Comparison of ENCODE assay signal across 8 cellular contexts in the genomic region with DNA sequence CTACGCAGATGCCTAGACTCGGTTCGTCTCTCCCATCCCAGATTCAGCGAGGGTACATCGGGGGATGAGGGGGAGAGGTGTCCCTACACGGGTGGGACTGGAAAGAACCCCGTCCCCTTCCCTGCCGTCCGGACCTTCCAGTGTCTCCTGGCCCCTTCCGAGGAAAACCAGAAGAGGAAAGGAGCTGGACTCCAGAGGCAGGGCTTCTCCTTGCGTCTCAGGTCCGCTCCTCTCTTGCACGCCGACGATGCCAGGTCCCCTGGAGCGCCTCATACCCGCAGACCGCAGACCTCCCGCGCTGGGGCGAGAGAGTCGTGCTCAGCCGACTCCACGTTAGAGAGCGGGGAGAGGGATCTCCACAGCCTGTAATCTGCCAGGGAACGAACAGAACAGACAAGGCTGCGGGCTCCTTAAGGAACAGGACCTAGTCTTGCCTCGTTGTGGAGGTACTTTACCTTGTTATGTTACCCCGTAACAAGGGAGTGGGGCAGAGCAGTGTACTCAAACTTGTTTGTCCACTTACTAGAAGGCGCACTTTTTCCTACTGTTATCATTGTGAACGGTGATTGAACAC. TPM values are rescaled to one million over a fixed set of nuclear protein-coding genes. Genes with fewer than 3 reads are reported as not detected.
A peak's percentile ranks its signal among the peaks of the same experiment; 100 is the strongest.
DNase-seq lines count a peak whose midpoint lies in the region; ATAC-seq, FAIRE-seq and TF ChIP-seq lines count a peak whose summit lies in the region.

No MANE protein-coding gene starts in this region.

- TF ChIP-seq POLR2A in breast epithelium (IDR thresholded peaks at IDR 0.05) = no peak

- ATAC-seq in GM21723 (IDR thresholded peaks at IDR 0.05; ENCODE audit: unreplicated experiment) = peak; percentile 33

- H3K36me3 ChIP-seq in breast epithelium = no peaks in the 10 kb centered on the region
- H3K36me3 ChIP-seq in keratinocyte (ENCODE audit: control insufficient read depth in 2 of 2, extremely low read depth in 1 of 2, insufficient read depth in 2 of 2, low read length in 2 of 2) = no peaks in the 10 kb centered on the region

- no peaks in the 10 kb centered on the region for H3K36me3 Mint-ChIP-seq in T-helper 1 cell treated with Interleukin-12 subunit alpha and Interleukin-12 subunit beta and Interleukin-4 antibody, amounts not matched to agents 30 μg/mL and 1 μg/mL, for 36 hours (ENCODE audit: low read depth)

- no peaks in the 10 kb centered on the region for H3K27me3 ChIP-seq in breast epithelium
- no peaks in the 10 kb centered on the region for H3K27me3 ChIP-seq in keratinocyte (ENCODE audit: control insufficient read depth, extremely low read depth, insufficient read depth, low read length)

- H3K79me2 ChIP-seq in keratinocyte (ENCODE audit: control insufficient read depth, insufficient read depth, low read length) = peaks cover 3% of the 10 kb centered on the region

- peak overlapping the region; percentile 90 for H3K27ac Mint-ChIP-seq in T-helper 1 cell treated with Interleukin-12 subunit alpha and Interleukin-12 subunit beta and Interleukin-4 antibody, amounts not matched to agents 30 μg/mL and 1 μg/mL, for 36 hours

- peak; percentile 53 for FAIRE-seq in keratinocyte (lab: Jason Lieb, UNC)

- H3K27ac ChIP-seq in breast epithelium (peak overlapping the region; percentile 90 to 94), keratinocyte (ENCODE audit: control insufficient read depth, insufficient read depth, low read length) (peak overlapping the region; percentile 63)

- no peaks in the 10 kb centered on the region for H3K9me3 ChIP-seq in breast epithelium
- H3K9me3 ChIP-seq in keratinocyte (ENCODE audit: control insufficient read depth, low read depth, low read length) = no peaks in the 10 kb centered on the region

- TF ChIP-seq CTCF in breast epithelium (IDR thresholded peaks at IDR 0.05) (no peak), keratinocyte (optimal IDR thresholded peaks at IDR 0.05 in 1 of 3, IDR thresholded peaks at IDR 0.05 in 1 of 3, conservative IDR thresholded peaks at IDR 0.05 in 1 of 3; ENCODE audit: extremely low read depth in 1 of 3, insufficient read depth in 2 of 3, low read length in 3 of 3) (no peak)

- peak overlapping the region; percentile 99 for H3K4me2 ChIP-seq in keratinocyte (ENCODE audit: control insufficient read depth, extremely low read depth, insufficient read depth, low read depth, low read length)

- H3K9me3 Mint-ChIP-seq in T-helper 1 cell treated with Interleukin-12 subunit alpha and Interleukin-12 subunit beta and Interleukin-4 antibody, amounts not matched to agents 30 μg/mL and 1 μg/mL, for 36 hours = no peaks in the 10 kb centered on the region

- H2AFZ ChIP-seq in keratinocyte (ENCODE audit: control insufficient read depth, low read length) = peak overlapping the region; percentile 99

- intact Hi-C loops in breast epithelium (cut with DNase I; ENCODE audit: low total_unique reads) = no loop called here

- DNase-seq in DMS79 (lab: John Stamatoyannopoulos, UW) (peak; percentile 57), Kasumi-1 (lab: John Stamatoyannopoulos, UW) (peak; percentile 48 to 69), breast epithelium (ENCODE audit: low spot score in 2 of 2) (peak in 1 of 2 donors; percentile 68), keratinocyte (ENCODE audit: low read depth, low spot score) (no peak), globus pallidus (ENCODE audit: low spot score) (no peak)
- DNase-seq in stimulated activated CD4-positive, alpha-beta T cell treated with anti-CD3 and anti-CD28 coated beads, Interleukin-15, amount 100 ng/mL, for 48 hours (ENCODE audit: low read depth in 2 of 2) = peak; percentile 46 to 49

- dilution Hi-C loops in keratinocyte (cut with MboI; ENCODE audit: extremely low pct_ligation_motif_present, low sequenced_read_pairs) = no loop called here

- H3K4me3 Mint-ChIP-seq in T-helper 1 cell treated with Interleukin-12 subunit alpha and Interleukin-12 subunit beta and Interleukin-4 antibody, amounts not matched to agents 30 μg/mL and 1 μg/mL, for 36 hours = peak overlapping the region; percentile 94

- H3K4me1 Mint-ChIP-seq in T-helper 1 cell treated with Interleukin-12 subunit alpha and Interleukin-12 subunit beta and Interleukin-4 antibody, amounts not matched to agents 30 μg/mL and 1 μg/mL, for 36 hours (ENCODE audit: low read depth) = peaks cover 30% of the 10 kb centered on the region

- H4K20me1 ChIP-seq in keratinocyte (ENCODE audit: control insufficient read depth, extremely low read depth, insufficient read depth, low read length) = no peaks in the 10 kb centered on the region

- H3K9ac ChIP-seq in keratinocyte (ENCODE audit: control insufficient read depth, extremely low read depth, insufficient read depth, low read length) = peak overlapping the region; percentile 73

- H3K27me3 Mint-ChIP-seq in T-helper 1 cell treated with Interleukin-12 subunit alpha and Interleukin-12 subunit beta and Interleukin-4 antibody, amounts not matched to agents 30 μg/mL and 1 μg/mL, for 36 hours (ENCODE audit: low read depth) = peaks cover 29% of the 10 kb centered on the region

- peaks cover 6 to 8% of the 10 kb centered on the region in 2 donors for H3K4me1 ChIP-seq in breast epithelium
- H3K4me1 ChIP-seq in keratinocyte (ENCODE audit: control insufficient read depth, extremely low read depth, insufficient read depth, low read length) = peaks cover 27% of the 10 kb centered on the region

- no peaks in the 10 kb centered on the region for H3K9me1 ChIP-seq in keratinocyte (ENCODE audit: control insufficient read depth, extremely low read depth, insufficient read depth, low read length)

- H3K4me3 ChIP-seq in breast epithelium (peak overlapping the region; percentile 66 to 78 (median 67)), keratinocyte (ENCODE audit: control insufficient read depth in 2 of 3, extremely low read depth in 1 of 3, insufficient read depth in 2 of 3, low read depth in 1 of 3, low read length in 3 of 3) (peak overlapping the region; percentile 60 to 91 (median 71))

RNA-seq across cellular contexts. Expression of a gene that starts 0.4 kb away (rescaled TPM):
- total RNA-seq in breast epithelium = 10 to 100 TPM; 31.8 to 68.8 (median 58.2) TPM
- 50.0 to 62.5 TPM (median 56.2 TPM) in 3 replicates for polyA plus RNA-seq in keratinocyte
- 16.9 TPM for polyA plus RNA-seq in keratinocyte (2011; ENCODE audit: low read depth)
- polyA plus RNA-seq in keratinocyte (2011; cell fraction: cytosol; rRNA removed) = 32.5 and 55.4 TPM in 2 replicates
- 55.2 and 60.9 TPM in 2 replicates for polyA plus RNA-seq in keratinocyte (2011; cell fraction: nucleus; rRNA removed)
- polyA plus RNA-seq in keratinocyte (2012; ENCODE audit: low replicate concordance) = 21.8 and 72.4 TPM in 2 replicates
- 77.7 to 199 TPM (median 83.4 TPM) in 3 replicates for polyA minus RNA-seq in keratinocyte
- polyA minus RNA-seq in keratinocyte (2011; cell fraction: cytosol; rRNA and poly(A)+ RNA removed) = 80.6 TPM
- 36.9 and 47.0 TPM in 2 replicates for polyA minus RNA-seq in keratinocyte (2011; cell fraction: nucleus; rRNA and poly(A)+ RNA removed)

RNA-seq across cellular contexts. Expression of a gene that starts 45.5 kb away (rescaled TPM):
- 10 to 100 TPM; 25.3 to 34.4 (median 27.7) TPM for total RNA-seq in breast epithelium
- polyA plus RNA-seq in keratinocyte = 12.8 to 41.6 TPM (median 17.9 TPM) in 3 replicates
- 5.1 TPM for polyA plus RNA-seq in keratinocyte (2011; ENCODE audit: low read depth)
- polyA plus RNA-seq in keratinocyte (2011; cell fraction: cytosol; rRNA removed) = 11.2 and 16.4 TPM in 2 replicates
- 15.1 and 15.8 TPM in 2 replicates for polyA plus RNA-seq in keratinocyte (2011; cell fraction: nucleus; rRNA removed)
- 5.8 and 19.6 TPM in 2 replicates for polyA plus RNA-seq in keratinocyte (2012; ENCODE audit: low replicate concordance)
- polyA minus RNA-seq in keratinocyte = 11.2 to 26.9 TPM (median 11.3 TPM) in 3 replicates
- 8.1 TPM for polyA minus RNA-seq in keratinocyte (2011; cell fraction: cytosol; rRNA and poly(A)+ RNA removed)
- 5.3 and 8.8 TPM in 2 replicates for polyA minus RNA-seq in keratinocyte (2011; cell fraction: nucleus; rRNA and poly(A)+ RNA removed)

RNA-seq across cellular contexts. Expression of a gene that starts 48.7 kb away (rescaled TPM):
- 1 to 10 TPM in 1 of 3 donors, under 1 TPM in 2; under 0.01 to 3.8 (median 0.44) TPM for total RNA-seq in breast epithelium
- 0.12 to 0.23 TPM (median 0.12 TPM) in 3 replicates for polyA plus RNA-seq in keratinocyte
- not detected for polyA plus RNA-seq in keratinocyte (2011; ENCODE audit: low read depth)
- 0.08 and 0.10 TPM in 2 replicates for polyA plus RNA-seq in keratinocyte (2011; cell fraction: cytosol; rRNA removed)
- 0.59 and 0.79 TPM in 2 replicates for polyA plus RNA-seq in keratinocyte (2011; cell fraction: nucleus; rRNA removed)
- polyA plus RNA-seq in keratinocyte (2012; ENCODE audit: low replicate concordance) = 0.18 and 0.76 TPM in 2 replicates
- not detected in 3 replicates for polyA minus RNA-seq in keratinocyte
- polyA minus RNA-seq in keratinocyte (2011; cell fraction: cytosol; rRNA and poly(A)+ RNA removed) = not detected
- 0.54 TPM in 1 of 2 replicates, not detected in the other for polyA minus RNA-seq in keratinocyte (2011; cell fraction: nucleus; rRNA and poly(A)+ RNA removed)

Comparison
In these comparisons a context has a peak if more than half of its experiments do, and no peak if none do; other contexts are left out.
1. DNase-seq: peak in DMS79 (single experiment), Kasumi-1 (2 of 2) and stimulated activated CD4-positive, alpha-beta T cell treated with anti-CD3 and anti-CD28 coated beads, Interleukin-15, amount 100 ng/mL, for 48 hours (2 of 2); none in keratinocyte (single experiment) and globus pallidus (single experiment).